Comparison of ENCODE assay signal across 20 cellular contexts in the genomic region with DNA sequence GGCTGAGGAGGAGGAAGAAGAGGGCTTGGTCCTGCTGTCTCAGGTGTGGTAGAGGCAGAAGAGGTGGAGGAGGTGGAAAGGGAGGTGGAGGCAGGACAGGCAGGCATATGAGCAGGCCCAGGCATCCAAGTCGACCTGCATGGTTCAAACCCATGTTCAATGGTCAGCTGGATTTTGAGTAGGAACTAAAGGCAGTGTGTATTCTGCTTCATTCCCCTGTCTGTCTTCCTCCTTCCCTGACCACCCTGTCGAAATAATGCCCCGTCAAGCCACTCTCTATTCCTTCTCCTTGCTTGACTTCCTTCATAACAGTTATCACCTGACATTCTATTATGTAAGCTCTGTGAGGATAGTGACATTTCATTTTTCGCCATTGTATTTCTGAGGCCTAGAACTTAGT. TPM values are rescaled to one million over a fixed set of nuclear protein-coding genes. Genes with fewer than 3 reads are reported as not detected.
A peak's percentile ranks its signal among the peaks of the same experiment; 100 is the strongest.
DNase-seq lines count a peak whose midpoint lies in the region; ATAC-seq and TF ChIP-seq lines count a peak whose summit lies in the region.
"Had no signal": no experiment of that assay in that cellular context is flagged by ENCODE, and none has a peak within 500 bp of the region (broad histone marks: within the 10 kb centered on the region; RNA-seq: fewer than 3 reads in every experiment).

No MANE protein-coding gene starts in this region.

- H3K9ac ChIP-seq in Karpas-422 (ENCODE audit: low read length): no peak overlapping the region

- H3K9me3 ChIP-seq in left lung (no peaks in the 10 kb centered on the region), Karpas-422 (ENCODE audit: low read length) (no peaks in the 10 kb centered on the region)
- H3K9me3 ChIP-seq: ascending aorta, heart left ventricle had no signal

- CTCF ChIA-PET in T-cell (lab: Charles Lee): no interaction called here

- H3K4me3 ChIP-seq in left lung: no peak overlapping the region
- no peak overlapping the region for H3K4me3 ChIP-seq in Karpas-422 (ENCODE audit: low read length)
- H3K4me3 ChIP-seq: ascending aorta, heart left ventricle had no signal

- H3K4me1 ChIP-seq in left lung: peaks cover 8 to 76% of the 10 kb centered on the region in 2 donors
- no peaks in the 10 kb centered on the region for H3K4me1 ChIP-seq in Karpas-422 (ENCODE audit: low read length)

- intact Hi-C loops in left lung (cut with DNase I): no loop called here

- no peak for DNase-seq in activated T-cell treated with anti-CD3 and anti-CD28 coated beads, Interleukin-2, amount 50 U/mL, for 72 hours
- no peak for DNase-seq in activated T-cell treated with anti-CD3 and anti-CD28 coated beads, Interleukin-2, amount 50 U/mL, for 4 hours
- DNase-seq in T-cell: no peak
- no peak for DNase-seq in left lung
- no peak for DNase-seq in stimulated activated naive CD8-positive, alpha-beta T cell treated with anti-CD3 and anti-CD28 coated beads, Interleukin-15, amount 100 ng/mL, for 72 hours
- no peak for DNase-seq in globus pallidus (ENCODE audit: low spot score)
- DNase-seq in Karpas-422: no peak
- no peak for DNase-seq in effector CD4-positive, alpha-beta T cell
- DNase-seq: ACHN; activated gamma-delta T cell treated with Interleukin-2 at 50 U/mL for 16 hours; CD4-positive, CD25-positive, alpha-beta regulatory T cell; DND-41; heart left ventricle; HFFc6; MV-4-11; NCI-H187 treated with DMSO at 0.1 percent for 48 hours; PC-3 had no signal

- H3K9me2 ChIP-seq in Karpas-422 (replicated peaks; ENCODE audit: insufficient read depth, low read length): no peaks in the 10 kb centered on the region

- no peak overlapping the region for H3K4me2 ChIP-seq in Karpas-422 (ENCODE audit: low read depth, low read length, poor library complexity, severe bottlenecking)

- H3K9me3 Mint-ChIP-seq in activated T-cell treated with anti-CD3 and anti-CD28 coated beads, Interleukin-2, amount 50 U/mL, for 72 hours: no peaks in the 10 kb centered on the region
- H3K9me3 Mint-ChIP-seq in activated T-cell treated with anti-CD3 and anti-CD28 coated beads, Interleukin-2, amount 50 U/mL, for 4 hours: no peaks in the 10 kb centered on the region
- no peaks in the 10 kb centered on the region for H3K9me3 Mint-ChIP-seq in T-cell
- H3K9me3 Mint-ChIP-seq in stimulated activated naive CD8-positive, alpha-beta T cell treated with anti-CD3 and anti-CD28 coated beads, Interleukin-15, amount 100 ng/mL, for 72 hours: no peaks in the 10 kb centered on the region
- H3K9me3 Mint-ChIP-seq: HFFc6; T-helper 1 cell treated with Interleukin-12 subunit alpha and Interleukin-12 subunit beta and Interleukin-4 antibody, amounts not matched to agents 30 μg/mL and 1 μg/mL, for 36 hours had no signal

- no peak overlapping the region for H3K4me3 Mint-ChIP-seq in activated T-cell treated with anti-CD3 and anti-CD28 coated beads, Interleukin-2, amount 50 U/mL, for 72 hours
- H3K4me3 Mint-ChIP-seq in activated T-cell treated with anti-CD3 and anti-CD28 coated beads, Interleukin-2, amount 50 U/mL, for 4 hours: no peak overlapping the region
- H3K4me3 Mint-ChIP-seq in T-cell: no peak overlapping the region
- no peak overlapping the region for H3K4me3 Mint-ChIP-seq in stimulated activated naive CD8-positive, alpha-beta T cell treated with anti-CD3 and anti-CD28 coated beads, Interleukin-15, amount 100 ng/mL, for 72 hours
- H3K4me3 Mint-ChIP-seq: HFFc6; T-helper 1 cell treated with Interleukin-12 subunit alpha and Interleukin-12 subunit beta and Interleukin-4 antibody, amounts not matched to agents 30 μg/mL and 1 μg/mL, for 36 hours had no signal

- H3K27me3 ChIP-seq in left lung: no peaks in the 10 kb centered on the region
- no peaks in the 10 kb centered on the region for H3K27me3 ChIP-seq in Karpas-422 (ENCODE audit: low read length)
- H3K27me3 ChIP-seq: ascending aorta, heart left ventricle had no signal

- H3K27ac ChIP-seq in left lung (peak overlapping the region in 1 of 2 donors; percentile 84), Karpas-422 (ENCODE audit: low read length) (no peak overlapping the region)

- no peak for ATAC-seq in activated T-cell treated with anti-CD3 and anti-CD28 coated beads, Interleukin-2, amount 50 U/mL, for 72 hours (replicated peaks in 1 of 2)
- no peak for ATAC-seq in activated T-cell treated with anti-CD3 and anti-CD28 coated beads, Interleukin-2, amount 50 U/mL, for 4 hours
- ATAC-seq in T-cell (replicated peaks in 1 of 4) (no peak), left lung (peak; percentile 21)
- ATAC-seq in stimulated activated naive CD8-positive, alpha-beta T cell treated with anti-CD3 and anti-CD28 coated beads, Interleukin-15, amount 100 ng/mL, for 72 hours: no peak
- ATAC-seq: PC-3 had no signal

- peaks cover 4 to 6% of the 10 kb centered on the region in 2 donors for H3K36me3 Mint-ChIP-seq in activated T-cell treated with anti-CD3 and anti-CD28 coated beads, Interleukin-2, amount 50 U/mL, for 72 hours (ENCODE audit: insufficient read depth in 2 of 2)
- peaks cover 40% of the 10 kb centered on the region for H3K36me3 Mint-ChIP-seq in activated T-cell treated with anti-CD3 and anti-CD28 coated beads, Interleukin-2, amount 50 U/mL, for 4 hours (ENCODE audit: insufficient read depth)
- H3K36me3 Mint-ChIP-seq in T-cell: peaks cover 33% of the 10 kb centered on the region

- POLR2A ChIA-PET in T-cell (lab: Charles Lee): interaction anchor here in 1 of 2 donors (0.6 kb wide), 1 partner anchor 44 kb away, joined by 4 read pairs; no protein-coding TSS in a partner anchor

- no peaks in the 10 kb centered on the region for H3K27me3 Mint-ChIP-seq in activated T-cell treated with anti-CD3 and anti-CD28 coated beads, Interleukin-2, amount 50 U/mL, for 72 hours (ENCODE audit: low read depth)
- H3K27me3 Mint-ChIP-seq in activated T-cell treated with anti-CD3 and anti-CD28 coated beads, Interleukin-2, amount 50 U/mL, for 4 hours (ENCODE audit: low read depth): no peaks in the 10 kb centered on the region
- no peaks in the 10 kb centered on the region for H3K27me3 Mint-ChIP-seq in T-cell
- H3K27me3 Mint-ChIP-seq in stimulated activated naive CD8-positive, alpha-beta T cell treated with anti-CD3 and anti-CD28 coated beads, Interleukin-15, amount 100 ng/mL, for 72 hours: no peaks in the 10 kb centered on the region
- H3K27me3 Mint-ChIP-seq: CD4-positive, CD25-positive, alpha-beta regulatory T cell; progenitor cell of endocrine pancreas had no signal

- H3K79me2 ChIP-seq in Karpas-422 (ENCODE audit: low read length): peaks cover 86% of the 10 kb centered on the region

- H3K36me3 ChIP-seq in left lung: peaks cover 0 to 35% of the 10 kb centered on the region in 2 donors
- peaks cover 14% of the 10 kb centered on the region; the same call in 1 of the 2 replicates for H3K36me3 ChIP-seq in Karpas-422 (ENCODE audit: insufficient read depth, low read length)

- H4K20me1 ChIP-seq in Karpas-422 (ENCODE audit: insufficient read depth, low read depth, low read length): peaks cover 11% of the 10 kb centered on the region

- H3K27ac Mint-ChIP-seq in activated T-cell treated with anti-CD3 and anti-CD28 coated beads, Interleukin-2, amount 50 U/mL, for 72 hours: peak overlapping the region; percentile 88
- H3K27ac Mint-ChIP-seq in T-cell: peak overlapping the region; percentile 3 to 34
- peak overlapping the region; percentile 71 to 81 for H3K27ac Mint-ChIP-seq in stimulated activated naive CD8-positive, alpha-beta T cell treated with anti-CD3 and anti-CD28 coated beads, Interleukin-15, amount 100 ng/mL, for 72 hours
- H3K27ac Mint-ChIP-seq: HFFc6, progenitor cell of endocrine pancreas had no signal

- TF ChIP-seq CTCF in left lung (IDR thresholded peaks at IDR 0.05): no peak

- H3K4me1 Mint-ChIP-seq in activated T-cell treated with anti-CD3 and anti-CD28 coated beads, Interleukin-2, amount 50 U/mL, for 72 hours (ENCODE audit: low read depth): peaks cover 52% of the 10 kb centered on the region
- H3K4me1 Mint-ChIP-seq in activated T-cell treated with anti-CD3 and anti-CD28 coated beads, Interleukin-2, amount 50 U/mL, for 4 hours (ENCODE audit: low read depth): peaks cover 40% of the 10 kb centered on the region
- peaks cover 44 to 60% (median 54%) of the 10 kb centered on the region in 3 donors for H3K4me1 Mint-ChIP-seq in T-cell
- H3K4me1 Mint-ChIP-seq in stimulated activated naive CD8-positive, alpha-beta T cell treated with anti-CD3 and anti-CD28 coated beads, Interleukin-15, amount 100 ng/mL, for 72 hours: peaks cover 46% of the 10 kb centered on the region

- H2AFZ ChIP-seq in Karpas-422 (ENCODE audit: low read length): no peak overlapping the region

RNA-seq across cellular contexts. Expression of gene ATP6V0E1, which starts 34.8 kb away (rescaled TPM):
- 100 to 1,000 TPM; 105 to 117 TPM for total RNA-seq in activated T-cell treated with anti-CD3 and anti-CD28 coated beads, Interleukin-2, amount 50 U/mL, for 72 hours
- total RNA-seq in activated T-cell treated with anti-CD3 and anti-CD28 coated beads, Interleukin-2, amount 50 U/mL, for 4 hours: 100 to 1,000 TPM; 196 to 234 (median 209) TPM
- total RNA-seq in T-cell: 100 to 1,000 TPM in 4 of 5 donors, 10 to 100 TPM in 1; 81.6 to 156 (median 132) TPM
- 100 to 1,000 TPM; 380 to 385 TPM for total RNA-seq in left lung
- 78.4 and 134 TPM in 2 replicates for total RNA-seq in Karpas-422 (2014; rRNA removed; shearing (Covaris generic); ENCODE audit: low replicate concordance)

RNA-seq across cellular contexts. Expression of gene CREBRF, which starts 37.8 kb away (rescaled TPM):
- total RNA-seq in activated T-cell treated with anti-CD3 and anti-CD28 coated beads, Interleukin-2, amount 50 U/mL, for 72 hours: 10 to 100 TPM; 33.1 to 35.8 TPM
- total RNA-seq in activated T-cell treated with anti-CD3 and anti-CD28 coated beads, Interleukin-2, amount 50 U/mL, for 4 hours: 10 to 100 TPM in 2 of 3 donors, 1 to 10 TPM in 1; 7.2 to 11.7 (median 10.1) TPM
- 10 to 100 TPM; 77.8 to 94.7 (median 89.7) TPM for total RNA-seq in T-cell
- total RNA-seq in left lung: 10 to 100 TPM; 21.9 to 34.4 TPM
- total RNA-seq in Karpas-422 (2014; rRNA removed; shearing (Covaris generic); ENCODE audit: low replicate concordance): 24.5 and 31.9 TPM in 2 replicates

RNA-seq across cellular contexts. Expression of gene RPL26L1, which starts 59.1 kb away (rescaled TPM):
- 10 to 100 TPM; 33.6 to 34.6 TPM for total RNA-seq in activated T-cell treated with anti-CD3 and anti-CD28 coated beads, Interleukin-2, amount 50 U/mL, for 72 hours
- 100 to 1,000 TPM in 1 of 3 donors, 10 to 100 TPM in 2; 89.6 to 105 (median 95.3) TPM for total RNA-seq in activated T-cell treated with anti-CD3 and anti-CD28 coated beads, Interleukin-2, amount 50 U/mL, for 4 hours
- total RNA-seq in T-cell: 10 to 100 TPM; 13.7 to 16.4 (median 14.0) TPM
- total RNA-seq in left lung: 10 to 100 TPM; 28.3 to 33.7 TPM
- 17.0 and 18.5 TPM in 2 replicates for total RNA-seq in Karpas-422 (2014; rRNA removed; shearing (Covaris generic); ENCODE audit: low replicate concordance)

Comparison
In these comparisons a context has a peak if more than half of its experiments do, and no peak if none do; other contexts are left out.
1. H3K27ac Mint-ChIP-seq: peak in every context shown above with its lines; median percentile 88 in activated T-cell treated with anti-CD3 and anti-CD28 coated beads, Interleukin-2, amount 50 U/mL, for 72 hours; 76 in stimulated activated naive CD8-positive, alpha-beta T cell treated with anti-CD3 and anti-CD28 coated beads, Interleukin-15, amount 100 ng/mL, for 72 hours; 18 in T-cell.